In the genomic region with DNA sequence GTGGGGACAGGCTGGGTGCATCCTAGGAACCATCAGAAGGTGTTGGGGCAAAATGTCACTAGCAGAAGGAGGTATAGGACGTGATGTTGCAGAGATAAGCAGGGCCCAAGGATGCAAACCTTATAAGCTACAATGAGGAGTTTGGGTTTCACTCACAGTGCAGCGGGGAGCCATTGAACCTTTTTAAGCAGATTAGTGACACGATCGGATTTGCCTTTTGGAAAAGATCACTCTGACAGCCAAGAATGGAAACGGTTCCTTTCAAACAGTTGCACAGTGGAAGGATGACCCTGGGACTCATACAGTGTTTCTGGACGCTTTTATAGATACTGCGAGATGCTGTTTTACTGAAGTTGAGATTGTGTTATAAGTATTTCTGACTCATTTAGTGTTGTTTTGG, we compare ENCODE assay signal across 15 cellular contexts.
"Had no signal": no experiment of that assay in that cellular context is flagged by ENCODE, and none has a peak within 500 bp of the region (broad histone marks: within the 10 kb centered on the region; RNA-seq: fewer than 3 reads in every experiment).

No MANE protein-coding gene starts in this region.

- H3K9me3 ChIP-seq: right atrium auricular region, sigmoid colon, testis, tibial nerve had no signal

- H3K27ac Mint-ChIP-seq: dendritic cell treated with granulocyte-macrophage colony-stimulating factor and Interleukin-4, amounts not matched to agents 40 ng/mL and 50 ng/mL, for 4 days had no signal

- H3K27me3 ChIP-seq: right atrium auricular region, sigmoid colon, testis, tibial nerve had no signal

- DNase-seq: cerebellar nuclear complex; foreskin melanocyte; head of caudate nucleus; hippocampal formation; kidney glomerular epithelial cell; naive thymus-derived CD8-positive, alpha-beta T cell; sigmoid colon; stimulated activated CD4-positive, alpha-beta T cell treated with anti-CD3 and anti-CD28 coated beads, Interleukin-2, amount 100 ng/mL, for 24 hours; stimulated activated CD4-positive, alpha-beta T cell treated with anti-CD3 and anti-CD28 coated beads, Interleukin-4, amount 100 ng/mL, for 4 hours; stimulated activated naive CD8-positive, alpha-beta T cell treated with anti-CD3 and anti-CD28 coated beads, Interleukin-15, amount 100 ng/mL, for 72 hours; testis had no signal

- H3K4me1 Mint-ChIP-seq: stimulated activated naive CD8-positive, alpha-beta T cell treated with anti-CD3 and anti-CD28 coated beads, Interleukin-15, amount 100 ng/mL, for 72 hours had no signal

- H3K9me3 Mint-ChIP-seq: dendritic cell treated with granulocyte-macrophage colony-stimulating factor and Interleukin-4, amounts not matched to agents 40 ng/mL and 50 ng/mL, for 4 days; naive thymus-derived CD8-positive, alpha-beta T cell; stimulated activated naive CD8-positive, alpha-beta T cell treated with anti-CD3 and anti-CD28 coated beads, Interleukin-15, amount 100 ng/mL, for 72 hours had no signal

- H3K27me3 Mint-ChIP-seq: dendritic cell treated with granulocyte-macrophage colony-stimulating factor and Interleukin-4, amounts not matched to agents 40 ng/mL and 50 ng/mL, for 4 days; naive thymus-derived CD8-positive, alpha-beta T cell; stimulated activated naive CD8-positive, alpha-beta T cell treated with anti-CD3 and anti-CD28 coated beads, Interleukin-15, amount 100 ng/mL, for 72 hours had no signal

- H3K36me3 ChIP-seq: right atrium auricular region, tibial nerve had no signal

- H3K27ac ChIP-seq: right atrium auricular region, sigmoid colon, skin epidermis, testis, tibial nerve had no signal

- H3K4me3 ChIP-seq: right atrium auricular region, sigmoid colon, skin epidermis, testis, tibial nerve had no signal

- ATAC-seq: naive thymus-derived CD8-positive, alpha-beta T cell; stimulated activated naive CD8-positive, alpha-beta T cell treated with anti-CD3 and anti-CD28 coated beads, Interleukin-15, amount 100 ng/mL, for 72 hours had no signal

- H3K4me3 Mint-ChIP-seq: dendritic cell treated with granulocyte-macrophage colony-stimulating factor and Interleukin-4, amounts not matched to agents 40 ng/mL and 50 ng/mL, for 4 days; naive thymus-derived CD8-positive, alpha-beta T cell; stimulated activated naive CD8-positive, alpha-beta T cell treated with anti-CD3 and anti-CD28 coated beads, Interleukin-15, amount 100 ng/mL, for 72 hours had no signal
